ENCODE assay signal across 17 cellular contexts in the genomic region with DNA sequence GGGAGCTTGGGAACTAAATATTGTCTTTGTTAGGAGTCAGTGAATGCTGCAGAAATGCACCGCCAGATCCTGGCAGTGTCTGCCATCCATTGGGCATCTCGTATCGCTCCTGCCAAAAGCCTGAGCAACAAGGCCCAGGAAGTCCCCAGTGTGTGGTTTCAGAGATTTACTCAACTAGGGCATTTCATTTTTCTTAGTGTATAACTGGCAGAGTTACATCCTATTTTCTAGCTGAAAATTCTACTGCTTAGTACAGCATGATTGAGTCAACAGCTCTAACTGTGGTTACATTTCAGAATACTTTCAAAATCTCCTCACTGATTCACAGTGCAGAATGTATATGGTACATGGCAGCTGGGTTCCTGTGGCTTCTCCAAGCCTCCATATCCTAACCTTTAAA.
DNase-seq lines count a peak whose midpoint lies in the region; ATAC-seq and TF ChIP-seq lines count a peak whose summit lies in the region.
"Had no signal": no experiment of that assay in that cellular context is flagged by ENCODE, and none has a peak within 500 bp of the region (broad histone marks: within the 10 kb centered on the region; RNA-seq: fewer than 3 reads in every experiment).

No MANE protein-coding gene starts in this region.

- H3K27ac Mint-ChIP-seq in HFFc6 (no peak overlapping the region), nephron (peak overlapping the region in 2 of 3 experiments; percentile 17 to 24), mesothelial cell of epicardium (no peak overlapping the region)
- no peak overlapping the region for H3K27ac Mint-ChIP-seq in naive thymus-derived CD8-positive, alpha-beta T cell
- H3K27ac Mint-ChIP-seq: activated CD4-positive, alpha-beta memory T cell treated with anti-CD3 and anti-CD28 coated beads, Interleukin-2, amount 10 ng/mL, durations not matched to agents 7 days and 5 days had no signal

- H3K4me3 Mint-ChIP-seq in HFFc6, result no peak overlapping the region
- H3K4me3 Mint-ChIP-seq in nephron, result no peak overlapping the region
- no peak overlapping the region for H3K4me3 Mint-ChIP-seq in naive thymus-derived CD8-positive, alpha-beta T cell
- no peak overlapping the region for H3K4me3 Mint-ChIP-seq in mesothelial cell of epicardium
- H3K4me3 Mint-ChIP-seq: activated CD4-positive, alpha-beta memory T cell treated with anti-CD3 and anti-CD28 coated beads, Interleukin-2, amount 10 ng/mL, durations not matched to agents 7 days and 5 days had no signal

- H3K4me1 Mint-ChIP-seq in HFFc6 (ENCODE audit: low read depth) (no peaks in the 10 kb centered on the region), nephron (peaks cover 17% of the 10 kb centered on the region), mesothelial cell of epicardium (peaks cover 32% of the 10 kb centered on the region)
- peaks cover 0 to 6% (median 0%) of the 10 kb centered on the region in 4 donors for H3K4me1 Mint-ChIP-seq in naive thymus-derived CD8-positive, alpha-beta T cell

- H3K27me3 Mint-ChIP-seq in HFFc6 (ENCODE audit: insufficient read depth), result peaks cover 24% of the 10 kb centered on the region
- H3K27me3 Mint-ChIP-seq in nephron (ENCODE audit: low read depth), result peaks cover 9% of the 10 kb centered on the region
- H3K27me3 Mint-ChIP-seq in naive thymus-derived CD8-positive, alpha-beta T cell, result peaks cover 18 to 37% (median 23%) of the 10 kb centered on the region in 5 donors
- H3K27me3 Mint-ChIP-seq in mesothelial cell of epicardium (ENCODE audit: low read depth), result peaks cover 4% of the 10 kb centered on the region

- no peaks in the 10 kb centered on the region for H3K9me3 Mint-ChIP-seq in HFFc6
- peaks cover 3% of the 10 kb centered on the region for H3K9me3 Mint-ChIP-seq in nephron
- H3K9me3 Mint-ChIP-seq in naive thymus-derived CD8-positive, alpha-beta T cell, result peaks cover 0 to 4% (median 0%) of the 10 kb centered on the region in 9 donors
- no peaks in the 10 kb centered on the region for H3K9me3 Mint-ChIP-seq in mesothelial cell of epicardium
- H3K9me3 Mint-ChIP-seq: activated CD4-positive, alpha-beta memory T cell treated with anti-CD3 and anti-CD28 coated beads, Interleukin-2, amount 10 ng/mL, durations not matched to agents 7 days and 5 days had no signal

- ATAC-seq in naive thymus-derived CD8-positive, alpha-beta T cell, result no peak
- no peak for ATAC-seq in HG02623 (IDR thresholded peaks at IDR 0.05; ENCODE audit: unreplicated experiment)
- ATAC-seq: heart right ventricle, mucosa of descending colon had no signal

- POLR2A ChIA-PET in naive thymus-derived CD8-positive, alpha-beta T cell (lab: Charles Lee), result no interaction called here

- no peaks in the 10 kb centered on the region for H3K36me3 Mint-ChIP-seq in HFFc6 (ENCODE audit: low read depth)
- no peaks in the 10 kb centered on the region for H3K36me3 Mint-ChIP-seq in nephron (ENCODE audit: low read depth)
- no peaks in the 10 kb centered on the region for H3K36me3 Mint-ChIP-seq in naive thymus-derived CD8-positive, alpha-beta T cell
- no peaks in the 10 kb centered on the region for H3K36me3 Mint-ChIP-seq in mesothelial cell of epicardium

- peak; percentile 57 for DNase-seq in AG20443 (ENCODE audit: low spot score)
- peak; percentile 13 for DNase-seq in HFFc6
- DNase-seq in cerebellar cortex (ENCODE audit: low spot score), result peak; percentile 14
- no peak for DNase-seq in NCI-H146 (lab: John Stamatoyannopoulos, UW)
- DNase-seq in naive thymus-derived CD8-positive, alpha-beta T cell, result no peak
- no peak for DNase-seq in mesothelial cell of epicardium (ENCODE audit: low spot score in 2 of 2, unreplicated experiment in 2 of 2)
- DNase-seq: activated CD4-positive, alpha-beta memory T cell treated with anti-CD3 and anti-CD28 coated beads, Interleukin-2, amount 10 ng/mL, durations not matched to agents 7 days and 5 days; activated gamma-delta T cell treated with Interleukin-2 at 50 U/mL for 16 hours; caudate nucleus; DMS53; heart right ventricle; kidney glomerular epithelial cell; mucosa of descending colon; NCI-H1105 treated with DMSO at 0.1 percent for 48 hours; testis had no signal

- TF ChIP-seq CTCF in HFFc6 (IDR thresholded peaks at IDR 0.05) (no peak), nephron (IDR thresholded peaks at IDR 0.05; ENCODE audit: unreplicated experiment in 3 of 3) (no peak), mesothelial cell of epicardium (IDR thresholded peaks at IDR 0.05; ENCODE audit: unreplicated experiment) (no peak)

Comparison
In these comparisons a context has a peak if more than half of its experiments do, and no peak if none do; other contexts are left out.
1. DNase-seq: peak in AG20443 (single experiment), HFFc6 (single experiment) and cerebellar cortex (single experiment); none in NCI-H146 (single experiment), naive thymus-derived CD8-positive, alpha-beta T cell (0 of 10) and mesothelial cell of epicardium (0 of 2).
2. H3K27ac Mint-ChIP-seq: peak in nephron (2 of 3); none in HFFc6 (single experiment), naive thymus-derived CD8-positive, alpha-beta T cell (0 of 10) and mesothelial cell of epicardium (single experiment).